In the genomic region with DNA sequence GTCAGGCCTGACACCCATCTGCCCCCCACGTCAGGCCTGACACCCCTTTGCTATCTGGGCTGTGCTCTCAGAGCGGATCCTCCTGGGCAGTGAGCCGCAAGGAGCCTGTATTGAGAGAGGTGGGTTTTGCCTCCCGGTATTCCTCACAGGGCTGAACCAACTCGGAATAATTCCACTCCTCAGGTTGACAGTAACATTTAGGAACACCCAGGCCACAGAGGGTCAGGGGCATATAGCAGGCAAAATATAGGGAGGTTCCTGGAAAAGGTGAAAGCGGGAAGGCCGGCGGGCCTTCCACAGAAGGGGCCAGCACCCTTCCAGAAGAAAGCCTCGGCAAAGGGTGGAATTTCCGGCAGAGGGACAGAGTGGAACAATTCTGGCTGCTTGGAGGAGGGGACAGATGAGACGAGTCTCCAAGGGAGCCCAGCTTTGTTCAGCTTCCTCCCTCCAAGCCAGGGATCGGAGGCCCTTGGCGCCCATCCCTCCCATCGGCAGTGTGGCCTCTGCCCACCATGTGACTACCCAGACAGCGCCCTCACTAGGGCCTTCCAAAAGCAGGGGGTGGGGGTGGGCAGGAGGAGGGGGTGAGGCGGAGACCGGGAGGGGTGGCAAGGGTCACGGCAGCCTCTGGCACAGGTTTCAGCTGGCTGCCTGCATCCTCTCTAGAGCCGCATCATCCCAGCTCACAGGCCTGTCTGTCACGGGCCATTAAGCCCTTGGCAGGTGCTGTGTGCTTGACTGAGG, we compare ENCODE assay signal across 14 cellular contexts. TPM values are rescaled to one million over a fixed set of nuclear protein-coding genes. Genes with fewer than 3 reads are reported as not detected.
A peak's percentile ranks its signal among the peaks of the same experiment; 100 is the strongest.
DNase-seq lines count a peak whose midpoint lies in the region; ATAC-seq and TF ChIP-seq lines count a peak whose summit lies in the region.
"Had no signal": no experiment of that assay in that cellular context is flagged by ENCODE, and none has a peak within 500 bp of the region (broad histone marks: within the 10 kb centered on the region; RNA-seq: fewer than 3 reads in every experiment).

No MANE protein-coding gene starts in this region.

- 53% methylated on average over 20 of the region's 20 CpGs for WGBS in heart right ventricle, 2 donors

- peaks cover 6% of the 10 kb centered on the region for H3K4me1 Mint-ChIP-seq in osteocyte (ENCODE audit: unreplicated experiment)
- H3K4me1 Mint-ChIP-seq in activated CD4-positive, alpha-beta T cell treated with anti-CD3 and anti-CD28 coated beads, Interleukin-2, amount 10 ng/mL, durations not matched to agents 24 days and 14 days = no peaks in the 10 kb centered on the region
- H3K4me1 Mint-ChIP-seq: CD8-positive, alpha-beta memory T cell had no signal

- H3K9me3 Mint-ChIP-seq in osteocyte (ENCODE audit: unreplicated experiment) = no peaks in the 10 kb centered on the region
- no peaks in the 10 kb centered on the region for H3K9me3 Mint-ChIP-seq in activated CD4-positive, alpha-beta T cell treated with anti-CD3 and anti-CD28 coated beads, Interleukin-2, amount 10 ng/mL, durations not matched to agents 24 days and 14 days
- H3K9me3 Mint-ChIP-seq: CD8-positive, alpha-beta memory T cell had no signal

- H3K36me3 Mint-ChIP-seq in osteocyte (ENCODE audit: unreplicated experiment) = no peaks in the 10 kb centered on the region
- H3K36me3 Mint-ChIP-seq in activated CD4-positive, alpha-beta T cell treated with anti-CD3 and anti-CD28 coated beads, Interleukin-2, amount 10 ng/mL, durations not matched to agents 24 days and 14 days (ENCODE audit: low read depth) = no peaks in the 10 kb centered on the region
- H3K36me3 Mint-ChIP-seq: CD8-positive, alpha-beta memory T cell had no signal

- intact Hi-C loops in heart right ventricle (cut with DNase I) = loop anchor here in 1 of 10 donors (1.0 kb wide), 1 partner anchor 13 kb away; a partner anchor contains a TSS
- intact Hi-C loops in activated CD4-positive, alpha-beta T cell treated with anti-CD3 and anti-CD28 coated beads, Interleukin-2, amount 10 ng/mL, durations not matched to agents 24 days and 14 days (cut with micrococcal nuclease) = no loop called here

- H3K27ac ChIP-seq in heart right ventricle = peak overlapping the region; percentile 76 to 94 (median 91)
- H3K27ac ChIP-seq: KMS-11 had no signal

- ATAC-seq in heart right ventricle = peak in 7 of 8 donors; percentile 4 to 89 (median 35)

- H3K27ac Mint-ChIP-seq in osteocyte (ENCODE audit: unreplicated experiment) = no peak overlapping the region
- H3K27ac Mint-ChIP-seq in activated CD4-positive, alpha-beta T cell treated with anti-CD3 and anti-CD28 coated beads, Interleukin-2, amount 10 ng/mL, durations not matched to agents 24 days and 14 days = no peak overlapping the region

- no peaks in the 10 kb centered on the region for H3K9me3 ChIP-seq in heart right ventricle

- H3K4me3 ChIP-seq in heart right ventricle = no peak overlapping the region

- peaks cover 0 to 21% (median 6%) of the 10 kb centered on the region in 9 donors for H3K4me1 ChIP-seq in heart right ventricle

- no peaks in the 10 kb centered on the region for H3K36me3 ChIP-seq in heart right ventricle

- peaks cover 14% of the 10 kb centered on the region for H3K27me3 Mint-ChIP-seq in osteocyte (ENCODE audit: unreplicated experiment)
- H3K27me3 Mint-ChIP-seq in activated CD4-positive, alpha-beta T cell treated with anti-CD3 and anti-CD28 coated beads, Interleukin-2, amount 10 ng/mL, durations not matched to agents 24 days and 14 days = peaks cover 24% of the 10 kb centered on the region

- DNase-seq in DMS79 treated with DMSO at 0.1 percent for 48 hours (lab: John Stamatoyannopoulos, UW) = peak; percentile 91
- peak; percentile 88 for DNase-seq in NCI-H510A (lab: John Stamatoyannopoulos, UW)
- peak in 1 of 2 donors; percentile 50 for DNase-seq in heart right ventricle
- DNase-seq in retina = peak; percentile 44
- no peak for DNase-seq in EL
- DNase-seq in islet precursor cell = no peak
- no peak for DNase-seq in osteocyte (ENCODE audit: extremely low spot score, unreplicated experiment)
- no peak for DNase-seq in activated CD4-positive, alpha-beta T cell treated with anti-CD3 and anti-CD28 coated beads, Interleukin-2, amount 10 ng/mL, durations not matched to agents 24 days and 14 days
- DNase-seq: activated CD4-positive, alpha-beta T cell treated with anti-CD3 and anti-CD28 coated beads, Interleukin-2, amount 50 U/mL, for 1 hour; CD8-positive, alpha-beta memory T cell; mammary epithelial cell; stimulated activated CD4-positive, alpha-beta T cell treated with anti-CD3 and anti-CD28 coated beads, Interleukin-15, amount 100 ng/mL, for 24 hours had no signal

- no peak for TF ChIP-seq CTCF in heart right ventricle (IDR thresholded peaks at IDR 0.05)
- TF ChIP-seq CTCF in osteocyte (IDR thresholded peaks at IDR 0.05) = no peak

- H3K27me3 ChIP-seq in heart right ventricle = no peaks in the 10 kb centered on the region

- no peak overlapping the region for H3K4me3 Mint-ChIP-seq in osteocyte (ENCODE audit: unreplicated experiment)
- no peak overlapping the region for H3K4me3 Mint-ChIP-seq in activated CD4-positive, alpha-beta T cell treated with anti-CD3 and anti-CD28 coated beads, Interleukin-2, amount 10 ng/mL, durations not matched to agents 24 days and 14 days
- H3K4me3 Mint-ChIP-seq: CD8-positive, alpha-beta memory T cell had no signal

RNA-seq across cellular contexts. Expression of a gene that starts 6.6 kb away (rescaled TPM):
- total RNA-seq in heart right ventricle (10 to 100 TPM in 1 of 10 donors, 1 to 10 TPM in 9; 1.0 to 22.1 (median 2.0) TPM), osteocyte (not detected in 2 replicates)
- 1 to 10 TPM; 2.8 to 6.7 TPM for polyA plus RNA-seq in heart right ventricle
- 0.57 and 0.58 TPM in 2 replicates for total RNA-seq in activated CD4-positive, alpha-beta T cell treated with anti-CD3 and anti-CD28 coated beads, Interleukin-2, amount 10 ng/mL, durations not matched to agents 24 days and 14 days
- total RNA-seq: epithelial cell of proximal tubule, mammary epithelial cell had no signal
- polyA plus RNA-seq: mammary epithelial cell had no signal

RNA-seq across cellular contexts. Expression of a gene that starts 12.9 kb away (rescaled TPM):
- total RNA-seq in heart right ventricle = 100 to 1,000 TPM; 127 to 296 (median 156) TPM
- polyA plus RNA-seq in heart right ventricle = 100 to 1,000 TPM in 1 of 2 donors, 10 to 100 TPM in 1; 82.6 to 341 TPM
- 175 and 180 TPM in 2 replicates for total RNA-seq in osteocyte
- total RNA-seq in activated CD4-positive, alpha-beta T cell treated with anti-CD3 and anti-CD28 coated beads, Interleukin-2, amount 10 ng/mL, durations not matched to agents 24 days and 14 days = 119 TPM in 2 replicates

RNA-seq across cellular contexts. Expression of a gene that starts 44.4 kb away (rescaled TPM):
- total RNA-seq in heart right ventricle = 10 to 100 TPM in 9 of 10 donors, 1 to 10 TPM in 1; 4.4 to 38.9 (median 18.7) TPM
- polyA plus RNA-seq in heart right ventricle = 10 to 100 TPM in 1 of 2 donors, 1 to 10 TPM in 1; 6.3 to 38.6 TPM
- total RNA-seq in osteocyte = not detected in 2 replicates
- not detected in 2 replicates for total RNA-seq in activated CD4-positive, alpha-beta T cell treated with anti-CD3 and anti-CD28 coated beads, Interleukin-2, amount 10 ng/mL, durations not matched to agents 24 days and 14 days
- total RNA-seq: epithelial cell of proximal tubule, mammary epithelial cell had no signal
- polyA plus RNA-seq: mammary epithelial cell had no signal

Comparison
In these comparisons a context has a peak if more than half of its experiments do, and no peak if none do; other contexts are left out.
1. DNase-seq: peak in DMS79 treated with DMSO at 0.1 percent for 48 hours (single experiment), NCI-H510A (single experiment) and retina (single experiment); none in EL (single experiment), islet precursor cell (single experiment), osteocyte (single experiment) and activated CD4-positive, alpha-beta T cell treated with anti-CD3 and anti-CD28 coated beads, Interleukin-2, amount 10 ng/mL, durations not matched to agents 24 days and 14 days (single experiment).